ENCODE assay signal across 1 cellular context in the genomic region with DNA sequence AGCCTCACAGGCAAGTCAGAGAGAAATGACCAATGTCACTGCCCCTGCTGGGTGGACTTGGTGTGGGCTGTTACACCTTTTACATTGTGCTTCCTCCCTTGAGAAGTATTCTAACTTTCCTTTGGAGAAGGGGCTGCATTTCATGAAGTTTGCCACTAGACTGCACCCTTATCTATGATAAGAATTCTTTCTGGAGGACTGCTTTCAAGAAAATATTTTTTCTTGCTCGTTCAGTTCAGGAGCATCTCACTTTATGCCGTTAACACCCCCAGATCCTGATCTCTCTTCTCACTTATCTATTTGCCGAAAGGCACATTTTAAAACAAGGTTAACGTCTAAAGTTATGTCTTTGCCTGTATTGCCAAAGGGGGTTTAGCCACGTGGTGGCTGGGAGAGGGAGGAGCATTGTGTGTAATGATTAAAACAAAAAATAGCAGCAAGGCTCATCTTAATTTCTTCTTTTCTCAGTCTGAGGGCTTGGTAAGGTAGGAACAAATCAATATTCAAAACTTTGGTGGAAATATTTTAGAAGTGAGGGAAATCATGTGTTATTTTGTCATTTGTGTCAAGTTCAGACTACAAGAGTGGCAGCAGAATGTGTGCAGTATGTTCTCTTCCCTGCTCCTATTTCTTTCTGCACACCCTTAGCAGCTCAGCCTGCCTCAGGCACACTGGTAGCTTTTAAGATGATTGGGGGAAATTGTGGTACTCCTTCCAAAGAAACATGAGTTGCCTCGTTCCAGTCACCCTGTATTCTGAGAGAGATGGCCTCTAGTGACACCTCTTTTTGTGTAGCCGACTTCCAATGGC.
TF ChIP-seq lines count a peak whose summit lies in the region.

No MANE protein-coding gene starts in this region.

TF ChIP-seq in H1, 55 proteins besides CTCF, POLR2A, EP300 and RAD21 (continued from another document):
- TF ChIP-seq, protein P1, sequence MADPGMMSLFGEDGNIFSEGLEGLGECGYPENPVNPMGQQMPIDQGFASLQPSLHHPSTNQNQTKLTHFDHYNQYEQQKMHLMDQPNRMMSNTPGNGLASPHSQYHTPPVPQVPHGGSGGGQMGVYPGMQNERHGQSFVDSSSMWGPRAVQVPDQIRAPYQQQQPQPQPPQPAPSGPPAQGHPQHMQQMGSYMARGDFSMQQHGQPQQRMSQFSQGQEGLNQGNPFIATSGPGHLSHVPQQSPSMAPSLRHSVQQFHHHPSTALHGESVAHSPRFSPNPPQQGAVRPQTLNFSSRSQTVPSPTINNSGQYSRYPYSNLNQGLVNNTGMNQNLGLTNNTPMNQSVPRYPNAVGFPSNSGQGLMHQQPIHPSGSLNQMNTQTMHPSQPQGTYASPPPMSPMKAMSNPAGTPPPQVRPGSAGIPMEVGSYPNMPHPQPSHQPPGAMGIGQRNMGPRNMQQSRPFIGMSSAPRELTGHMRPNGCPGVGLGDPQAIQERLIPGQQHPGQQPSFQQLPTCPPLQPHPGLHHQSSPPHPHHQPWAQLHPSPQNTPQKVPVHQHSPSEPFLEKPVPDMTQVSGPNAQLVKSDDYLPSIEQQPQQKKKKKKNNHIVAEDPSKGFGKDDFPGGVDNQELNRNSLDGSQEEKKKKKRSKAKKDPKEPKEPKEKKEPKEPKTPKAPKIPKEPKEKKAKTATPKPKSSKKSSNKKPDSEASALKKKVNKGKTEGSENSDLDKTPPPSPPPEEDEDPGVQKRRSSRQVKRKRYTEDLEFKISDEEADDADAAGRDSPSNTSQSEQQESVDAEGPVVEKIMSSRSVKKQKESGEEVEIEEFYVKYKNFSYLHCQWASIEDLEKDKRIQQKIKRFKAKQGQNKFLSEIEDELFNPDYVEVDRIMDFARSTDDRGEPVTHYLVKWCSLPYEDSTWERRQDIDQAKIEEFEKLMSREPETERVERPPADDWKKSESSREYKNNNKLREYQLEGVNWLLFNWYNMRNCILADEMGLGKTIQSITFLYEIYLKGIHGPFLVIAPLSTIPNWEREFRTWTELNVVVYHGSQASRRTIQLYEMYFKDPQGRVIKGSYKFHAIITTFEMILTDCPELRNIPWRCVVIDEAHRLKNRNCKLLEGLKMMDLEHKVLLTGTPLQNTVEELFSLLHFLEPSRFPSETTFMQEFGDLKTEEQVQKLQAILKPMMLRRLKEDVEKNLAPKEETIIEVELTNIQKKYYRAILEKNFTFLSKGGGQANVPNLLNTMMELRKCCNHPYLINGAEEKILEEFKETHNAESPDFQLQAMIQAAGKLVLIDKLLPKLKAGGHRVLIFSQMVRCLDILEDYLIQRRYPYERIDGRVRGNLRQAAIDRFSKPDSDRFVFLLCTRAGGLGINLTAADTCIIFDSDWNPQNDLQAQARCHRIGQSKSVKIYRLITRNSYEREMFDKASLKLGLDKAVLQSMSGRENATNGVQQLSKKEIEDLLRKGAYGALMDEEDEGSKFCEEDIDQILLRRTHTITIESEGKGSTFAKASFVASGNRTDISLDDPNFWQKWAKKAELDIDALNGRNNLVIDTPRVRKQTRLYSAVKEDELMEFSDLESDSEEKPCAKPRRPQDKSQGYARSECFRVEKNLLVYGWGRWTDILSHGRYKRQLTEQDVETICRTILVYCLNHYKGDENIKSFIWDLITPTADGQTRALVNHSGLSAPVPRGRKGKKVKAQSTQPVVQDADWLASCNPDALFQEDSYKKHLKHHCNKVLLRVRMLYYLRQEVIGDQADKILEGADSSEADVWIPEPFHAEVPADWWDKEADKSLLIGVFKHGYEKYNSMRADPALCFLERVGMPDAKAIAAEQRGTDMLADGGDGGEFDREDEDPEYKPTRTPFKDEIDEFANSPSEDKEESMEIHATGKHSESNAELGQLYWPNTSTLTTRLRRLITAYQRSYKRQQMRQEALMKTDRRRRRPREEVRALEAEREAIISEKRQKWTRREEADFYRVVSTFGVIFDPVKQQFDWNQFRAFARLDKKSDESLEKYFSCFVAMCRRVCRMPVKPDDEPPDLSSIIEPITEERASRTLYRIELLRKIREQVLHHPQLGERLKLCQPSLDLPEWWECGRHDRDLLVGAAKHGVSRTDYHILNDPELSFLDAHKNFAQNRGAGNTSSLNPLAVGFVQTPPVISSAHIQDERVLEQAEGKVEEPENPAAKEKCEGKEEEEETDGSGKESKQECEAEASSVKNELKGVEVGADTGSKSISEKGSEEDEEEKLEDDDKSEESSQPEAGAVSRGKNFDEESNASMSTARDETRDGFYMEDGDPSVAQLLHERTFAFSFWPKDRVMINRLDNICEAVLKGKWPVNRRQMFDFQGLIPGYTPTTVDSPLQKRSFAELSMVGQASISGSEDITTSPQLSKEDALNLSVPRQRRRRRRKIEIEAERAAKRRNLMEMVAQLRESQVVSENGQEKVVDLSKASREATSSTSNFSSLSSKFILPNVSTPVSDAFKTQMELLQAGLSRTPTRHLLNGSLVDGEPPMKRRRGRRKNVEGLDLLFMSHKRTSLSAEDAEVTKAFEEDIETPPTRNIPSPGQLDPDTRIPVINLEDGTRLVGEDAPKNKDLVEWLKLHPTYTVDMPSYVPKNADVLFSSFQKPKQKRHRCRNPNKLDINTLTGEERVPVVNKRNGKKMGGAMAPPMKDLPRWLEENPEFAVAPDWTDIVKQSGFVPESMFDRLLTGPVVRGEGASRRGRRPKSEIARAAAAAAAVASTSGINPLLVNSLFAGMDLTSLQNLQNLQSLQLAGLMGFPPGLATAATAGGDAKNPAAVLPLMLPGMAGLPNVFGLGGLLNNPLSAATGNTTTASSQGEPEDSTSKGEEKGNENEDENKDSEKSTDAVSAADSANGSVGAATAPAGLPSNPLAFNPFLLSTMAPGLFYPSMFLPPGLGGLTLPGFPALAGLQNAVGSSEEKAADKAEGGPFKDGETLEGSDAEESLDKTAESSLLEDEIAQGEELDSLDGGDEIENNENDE (IDR thresholded peaks at IDR 0.05; ENCODE audit: insufficient replicate concordance, low read length): no peak
- TF ChIP-seq PHF8 (conservative IDR thresholded peaks at IDR 0.05; ENCODE audit: low read depth, low read length): no peak
